In genomic region chr2:196431957-196432356, GRCh38 we compare ENCODE assay signal across 9 cellular contexts.
A peak's percentile ranks its signal among the peaks of the same experiment; 100 is the strongest.
DNase-seq lines count a peak whose midpoint lies in the region; ATAC-seq, FAIRE-seq and TF ChIP-seq lines count a peak whose summit lies in the region.
"Had no signal": no experiment of that assay in that cellular context is flagged by ENCODE, and none has a peak within 500 bp of the region (broad histone marks: within the 10 kb centered on the region; RNA-seq: fewer than 3 reads in every experiment).

No MANE protein-coding gene starts in this region.

- intact Hi-C loops in sciatic nerve (cut with DNase I), result no loop called here

- no peak for DNase-seq in AG04449 (ENCODE audit: low read depth, low spot score)
- DNase-seq in GM12891 (ENCODE audit: insufficient read length, low spot score), result no peak
- DNase-seq in RKO (ENCODE audit: low spot score), result peak; percentile 24
- DNase-seq in globus pallidus (ENCODE audit: low spot score), result peak; percentile 44
- no peak for DNase-seq in NCI-H2196 treated with DMSO at 0.1 percent for 48 hours (lab: John Stamatoyannopoulos, UW; ENCODE audit: unreplicated experiment)
- no peak for DNase-seq in sciatic nerve (ENCODE audit: low spot score)
- DNase-seq in activated naive CD8-positive, alpha-beta T cell treated with anti-CD3 and anti-CD28 coated beads, Interleukin-2, amount 50 U/mL, for 24 hours, result no peak

- TF ChIP-seq POLR2A in GM12891 (IDR thresholded peaks at IDR 0.05; ENCODE audit: low read depth, low read length), result no peak

- no peak overlapping the region for H3K4me3 ChIP-seq in AG04449 (ENCODE audit: low read depth, low read length)

- FAIRE-seq in GM12891 (lab: Jason Lieb, UNC), result peak; percentile 33
- FAIRE-seq: islet of Langerhans had no signal

- no peak for ATAC-seq in HG03378 (IDR thresholded peaks at IDR 0.05; ENCODE audit: unreplicated experiment)
- ATAC-seq in sciatic nerve, result no peak
- ATAC-seq in activated naive CD8-positive, alpha-beta T cell treated with anti-CD3 and anti-CD28 coated beads, Interleukin-2, amount 50 U/mL, for 24 hours, result no peak

- H3K9me3 Mint-ChIP-seq in activated naive CD8-positive, alpha-beta T cell treated with anti-CD3 and anti-CD28 coated beads, Interleukin-2, amount 50 U/mL, for 24 hours, result no peaks in the 10 kb centered on the region

- TF ChIP-seq CTCF in AG04449 (IDR thresholded peaks at IDR 0.05; ENCODE audit: insufficient read depth, low read length, missing control alignments), result peak; percentile 26

- POLR2A ChIA-PET in AG04449 (lab: Yijun Ruan, JAX), result no interaction called here

- H3K27me3 Mint-ChIP-seq in activated naive CD8-positive, alpha-beta T cell treated with anti-CD3 and anti-CD28 coated beads, Interleukin-2, amount 50 U/mL, for 24 hours, result peaks cover 5% of the 10 kb centered on the region

- H3K27ac Mint-ChIP-seq in activated naive CD8-positive, alpha-beta T cell treated with anti-CD3 and anti-CD28 coated beads, Interleukin-2, amount 50 U/mL, for 24 hours, result no peak overlapping the region

- peaks cover 8% of the 10 kb centered on the region for H3K4me1 Mint-ChIP-seq in activated naive CD8-positive, alpha-beta T cell treated with anti-CD3 and anti-CD28 coated beads, Interleukin-2, amount 50 U/mL, for 24 hours

- CTCF ChIA-PET in AG04449 (lab: Yijun Ruan, JAX), result interaction anchor here (0.8 to 2.4 kb wide), 5 partner anchors 10 to 327 kb away, joined by 3 to 9 read pairs (median 3); no protein-coding TSS in a partner anchor

- H3K36me3 Mint-ChIP-seq in activated naive CD8-positive, alpha-beta T cell treated with anti-CD3 and anti-CD28 coated beads, Interleukin-2, amount 50 U/mL, for 24 hours (ENCODE audit: low read depth), result no peaks in the 10 kb centered on the region

- no peak overlapping the region for H3K4me3 Mint-ChIP-seq in activated naive CD8-positive, alpha-beta T cell treated with anti-CD3 and anti-CD28 coated beads, Interleukin-2, amount 50 U/mL, for 24 hours

TF ChIP-seq in GM12891, 5 proteins besides CTCF, POLR2A, EP300 and RAD21:
- no peak for TF ChIP-seq POLR2AphosphoS5 (IDR thresholded peaks at IDR 0.05; ENCODE audit: low read depth, low read length)

Comparison
In these comparisons a context has a peak if more than half of its experiments do, and no peak if none do; other contexts are left out.
1. DNase-seq: peak in RKO (single experiment) and globus pallidus (single experiment); none in AG04449 (single experiment), GM12891 (single experiment), NCI-H2196 treated with DMSO at 0.1 percent for 48 hours (single experiment), sciatic nerve (single experiment) and activated naive CD8-positive, alpha-beta T cell treated with anti-CD3 and anti-CD28 coated beads, Interleukin-2, amount 50 U/mL, for 24 hours (single experiment).